ENCODE assay signal across 8 cellular contexts in the genomic region with DNA sequence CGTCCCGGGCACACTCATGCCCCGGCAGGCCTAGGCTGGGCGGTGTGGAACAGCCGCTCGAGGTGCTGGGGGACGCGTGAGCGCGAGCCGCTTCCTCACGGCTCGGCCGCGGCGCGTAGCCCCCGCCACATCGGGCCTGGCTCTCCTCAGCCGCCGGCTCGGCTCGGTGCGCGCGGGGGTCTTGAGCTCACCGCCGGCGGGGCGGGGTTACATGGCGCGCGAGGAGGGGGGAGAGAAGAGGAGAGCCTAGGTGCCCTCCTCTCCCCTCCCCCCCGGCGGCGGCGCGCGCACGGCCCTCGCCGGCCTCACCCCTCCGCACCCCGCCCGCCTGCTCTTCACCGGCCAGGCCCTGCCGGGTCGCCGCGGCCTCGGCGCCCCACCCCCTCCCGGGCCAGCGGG. TPM values are rescaled to one million over a fixed set of nuclear protein-coding genes. Genes with fewer than 3 reads are reported as not detected.
DNase-seq lines count a peak whose midpoint lies in the region; ATAC-seq, FAIRE-seq and TF ChIP-seq lines count a peak whose summit lies in the region.

No MANE protein-coding gene starts in this region.

- H3K4me1 Mint-ChIP-seq in activated T-cell treated with anti-CD3 and anti-CD28 coated beads, Interleukin-2, amount 50 U/mL, for 24 hours (ENCODE audit: low read depth) = peaks cover 75% of the 10 kb centered on the region
- peaks cover 31 to 36% (median 33%) of the 10 kb centered on the region in 3 donors for H3K4me1 Mint-ChIP-seq in naive B cell
- H3K4me1 Mint-ChIP-seq in stimulated activated naive B cell treated with anti-CD40 and anti-IgM and Interleukin-4, amounts not matched to agents 10 μg/mL and 1 μg/mL and 100 μg/mL, for 72 hours = peaks cover 19 to 47% of the 10 kb centered on the region in 2 donors

- H3K36me3 Mint-ChIP-seq in activated T-cell treated with anti-CD3 and anti-CD28 coated beads, Interleukin-2, amount 50 U/mL, for 24 hours (ENCODE audit: low read depth) = peaks cover 60% of the 10 kb centered on the region
- peaks cover 2 to 9% of the 10 kb centered on the region in 2 donors for H3K36me3 Mint-ChIP-seq in naive B cell
- H3K36me3 Mint-ChIP-seq in stimulated activated naive B cell treated with anti-CD40 and anti-IgM and Interleukin-4, amounts not matched to agents 10 μg/mL and 1 μg/mL and 100 μg/mL, for 72 hours = peaks cover 30 to 41% of the 10 kb centered on the region in 2 donors

- peak overlapping the region; percentile 87 for H3K9ac ChIP-seq in BLaER1
- peak overlapping the region; percentile 85 for H3K9ac ChIP-seq in NT2/D1 (ENCODE audit: insufficient read length, low read depth)

- peaks cover 32% of the 10 kb centered on the region for H3K36me3 ChIP-seq in BLaER1
- peaks cover 25% of the 10 kb centered on the region for H3K36me3 ChIP-seq in NT2/D1 (ENCODE audit: insufficient read depth, insufficient read length, low read length)
- H3K36me3 ChIP-seq in esophagus squamous epithelium = peaks cover 0 to 32% (median 0%) of the 10 kb centered on the region in 3 donors

- no peaks in the 10 kb centered on the region for H3K27me3 Mint-ChIP-seq in activated T-cell treated with anti-CD3 and anti-CD28 coated beads, Interleukin-2, amount 50 U/mL, for 24 hours
- H3K27me3 Mint-ChIP-seq in naive B cell = no peaks in the 10 kb centered on the region
- H3K27me3 Mint-ChIP-seq in stimulated activated naive B cell treated with anti-CD40 and anti-IgM and Interleukin-4, amounts not matched to agents 10 μg/mL and 1 μg/mL and 100 μg/mL, for 72 hours = no peaks in the 10 kb centered on the region

- H3K27me3 ChIP-seq in BLaER1 = no peaks in the 10 kb centered on the region
- no peaks in the 10 kb centered on the region for H3K27me3 ChIP-seq in NT2/D1 (ENCODE audit: insufficient read depth, insufficient read length)
- no peaks in the 10 kb centered on the region for H3K27me3 ChIP-seq in esophagus squamous epithelium

- peak overlapping the region; percentile 91 for H3K4me2 ChIP-seq in BLaER1

- TF ChIP-seq CTCF in esophagus squamous epithelium (IDR thresholded peaks at IDR 0.05) = no peak

- H3K27ac Mint-ChIP-seq in activated T-cell treated with anti-CD3 and anti-CD28 coated beads, Interleukin-2, amount 50 U/mL, for 24 hours = peak overlapping the region; percentile 94
- H3K27ac Mint-ChIP-seq in naive B cell = peak overlapping the region in 5 of 6 donors; percentile 27 to 98 (median 96)
- H3K27ac Mint-ChIP-seq in stimulated activated naive B cell treated with anti-CD40 and anti-IgM and Interleukin-4, amounts not matched to agents 10 μg/mL and 1 μg/mL and 100 μg/mL, for 72 hours = peak overlapping the region; percentile 93

- H4K20me1 ChIP-seq in BLaER1 = peaks cover 64% of the 10 kb centered on the region

- ATAC-seq in HG03439 (IDR thresholded peaks at IDR 0.05; ENCODE audit: unreplicated experiment) (peak; percentile 43), naive B cell (ENCODE audit: low read depth in 2 of 2) (peak; percentile 50 to 51)
- peak; percentile 67 to 68 for ATAC-seq in stimulated activated naive B cell treated with anti-CD40 and anti-IgM and Interleukin-4, amounts not matched to agents 10 μg/mL and 1 μg/mL and 100 μg/mL, for 72 hours (replicated peaks)

- H3K9me3 ChIP-seq in BLaER1 (no peaks in the 10 kb centered on the region), NT2/D1 (ENCODE audit: insufficient read depth, low read length) (peaks cover 4% of the 10 kb centered on the region; the same call in 1 of the 2 replicates), esophagus squamous epithelium (no peaks in the 10 kb centered on the region)

- WGBS in esophagus squamous epithelium, 2 donors = no CpG with 5 or more reads among the region's 54 CpGs

- H3K27ac ChIP-seq in BLaER1 (peak overlapping the region; percentile 80), esophagus squamous epithelium (peak overlapping the region; percentile 98 to 100 (median 99))

- H3K4me1 ChIP-seq in BLaER1 (peaks cover 46% of the 10 kb centered on the region), NT2/D1 (ENCODE audit: insufficient read depth, insufficient read length) (no peaks in the 10 kb centered on the region), esophagus squamous epithelium (peaks cover 0 to 63% (median 29%) of the 10 kb centered on the region in 3 donors)

- intact Hi-C loops in esophagus squamous epithelium (cut with DNase I) = no loop called here

- peak overlapping the region; percentile 92 for H3K4me3 ChIP-seq in BLaER1
- H3K4me3 ChIP-seq in NT2/D1 (ENCODE audit: insufficient read length, low read depth) = peak overlapping the region; percentile 82
- H3K4me3 ChIP-seq in esophagus squamous epithelium = peak overlapping the region; percentile 82 to 100 (median 86)

- TF ChIP-seq POLR2A in esophagus squamous epithelium (IDR thresholded peaks at IDR 0.05) = peak in 1 of 4 donors; percentile 2

- peak overlapping the region; percentile 89 for H3K4me3 Mint-ChIP-seq in activated T-cell treated with anti-CD3 and anti-CD28 coated beads, Interleukin-2, amount 50 U/mL, for 24 hours
- H3K4me3 Mint-ChIP-seq in naive B cell = peak overlapping the region; percentile 93 to 97 (median 96)
- H3K4me3 Mint-ChIP-seq in stimulated activated naive B cell treated with anti-CD40 and anti-IgM and Interleukin-4, amounts not matched to agents 10 μg/mL and 1 μg/mL and 100 μg/mL, for 72 hours = peak overlapping the region; percentile 95 to 99

- no peak for FAIRE-seq in GM19239 (lab: Jason Lieb, UNC)

- DNase-seq in GM19239 (ENCODE audit: insufficient read length, low spot score) = peak; percentile 25
- peak; percentile 80 for DNase-seq in NT2/D1 (ENCODE audit: low read depth, low spot score)
- peak; percentile 87 for DNase-seq in activated T-cell treated with anti-CD3 and anti-CD28 coated beads, Interleukin-2, amount 50 U/mL, for 24 hours
- DNase-seq in esophagus squamous epithelium (lab: John Stamatoyannopoulos, UW) = peak; percentile 46
- peak; percentile 78 for DNase-seq in naive B cell
- DNase-seq in stimulated activated naive B cell treated with anti-CD40 and anti-IgM and Interleukin-4, amounts not matched to agents 10 μg/mL and 1 μg/mL and 100 μg/mL, for 72 hours = no peak

- H3K9me3 Mint-ChIP-seq in activated T-cell treated with anti-CD3 and anti-CD28 coated beads, Interleukin-2, amount 50 U/mL, for 24 hours = peaks cover 9% of the 10 kb centered on the region
- H3K9me3 Mint-ChIP-seq in naive B cell = peaks cover 0 to 5% (median 0%) of the 10 kb centered on the region in 7 donors
- no peaks in the 10 kb centered on the region for H3K9me3 Mint-ChIP-seq in stimulated activated naive B cell treated with anti-CD40 and anti-IgM and Interleukin-4, amounts not matched to agents 10 μg/mL and 1 μg/mL and 100 μg/mL, for 72 hours

RNA-seq across cellular contexts. Expression of gene RANBP6, which starts 7.7 kb away (rescaled TPM):
- 10 to 100 TPM in 2 of 4 donors, 1 to 10 TPM in 2; 5.9 to 17.7 (median 10.9) TPM for total RNA-seq in esophagus squamous epithelium
- polyA plus RNA-seq in naive B cell (ENCODE audit: low read depth in 6 of 6) = 10 to 100 TPM; 16.4 to 22.8 (median 20.4) TPM
